Comparison of ENCODE assay signal across 10 cellular contexts in genomic region chr9:34578241-34579096, GRCh38. TPM values are rescaled to one million over a fixed set of nuclear protein-coding genes. Genes with fewer than 3 reads are reported as not detected.
A peak's percentile ranks its signal among the peaks of the same experiment; 100 is the strongest.
DNase-seq lines count a peak whose midpoint lies in the region; ATAC-seq lines count a peak whose summit lies in the region.
"Had no signal": no experiment of that assay in that cellular context is flagged by ENCODE, and none has a peak within 500 bp of the region (broad histone marks: within the 10 kb centered on the region; RNA-seq: fewer than 3 reads in every experiment).

No MANE protein-coding gene starts in this region.

- H3K9me3 Mint-ChIP-seq in activated naive CD4-positive, alpha-beta T cell treated with anti-CD3 and anti-CD28 coated beads, Interleukin-2, amount 50 U/mL, for 72 hours: no peaks in the 10 kb centered on the region

- H3K9me3 ChIP-seq in aorta (ENCODE audit: control insufficient read depth, low read length): no peaks in the 10 kb centered on the region

- H3K36me3 Mint-ChIP-seq in activated naive CD4-positive, alpha-beta T cell treated with anti-CD3 and anti-CD28 coated beads, Interleukin-2, amount 50 U/mL, for 72 hours: no peaks in the 10 kb centered on the region

- H3K36me3 ChIP-seq in aorta (ENCODE audit: control insufficient read depth in 1 of 2, insufficient read depth in 2 of 2, low read length in 1 of 2): no peaks in the 10 kb centered on the region

- H3K4me3 ChIP-seq in aorta (ENCODE audit: low read length in 2 of 2): no peak overlapping the region

- no peaks in the 10 kb centered on the region for H3K27me3 ChIP-seq in aorta (ENCODE audit: control insufficient read depth in 1 of 2, insufficient read depth in 2 of 2, low read length in 1 of 2)

- no peak for DNase-seq in activated naive CD4-positive, alpha-beta T cell treated with anti-CD3 and anti-CD28 coated beads, Interleukin-2, amount 50 U/mL, for 72 hours (ENCODE audit: low spot score in 2 of 2)
- DNase-seq in activated naive CD4-positive, alpha-beta T cell treated with Interleukin-2 at 50 U/mL for 16 hours: no peak
- peak; percentile 43 to 44 for DNase-seq in lung microvascular endothelial cell (ENCODE audit: low read depth in 2 of 2)
- DNase-seq in aorta: no peak
- no peak for DNase-seq in SW480 (ENCODE audit: low spot score)
- no peak for DNase-seq in central memory CD4-positive, alpha-beta T cell

- no peaks in the 10 kb centered on the region for H3K4me1 ChIP-seq in aorta (ENCODE audit: control insufficient read depth in 1 of 2, insufficient read depth in 2 of 2, low read length in 2 of 2)

- 25 to 28% methylated on average over 28 of the region's 28 CpGs for WGBS in aorta, 2 donors

- intact Hi-C loops in aorta (cut with DNase I): no loop called here

- ATAC-seq in activated naive CD4-positive, alpha-beta T cell treated with anti-CD3 and anti-CD28 coated beads, Interleukin-2, amount 50 U/mL, for 72 hours: peak; percentile 46 to 49
- peak; percentile 42 for ATAC-seq in aorta (ENCODE audit: low FRiP score)
- ATAC-seq in HG02623 (IDR thresholded peaks at IDR 0.05; ENCODE audit: unreplicated experiment): no peak

- H3K27ac ChIP-seq in cingulate gyrus (ENCODE audit: low read depth, low read length): peak overlapping the region; percentile 47
- H3K27ac ChIP-seq in aorta (ENCODE audit: low read depth in 1 of 2, low read length in 2 of 2): no peak overlapping the region

- no peak overlapping the region for H3K27ac Mint-ChIP-seq in activated naive CD4-positive, alpha-beta T cell treated with anti-CD3 and anti-CD28 coated beads, Interleukin-2, amount 50 U/mL, for 72 hours

RNA-seq across cellular contexts. Expression of gene CNTFR, which starts 11.1 kb away (rescaled TPM):
- under 1 TPM in 1 of 2 donors, not detected in 1; 0.34 TPM for total RNA-seq in activated naive CD4-positive, alpha-beta T cell treated with anti-CD3 and anti-CD28 coated beads, Interleukin-2, amount 50 U/mL, for 72 hours
- not detected in 2 replicates for total RNA-seq in lung microvascular endothelial cell
- total RNA-seq in aorta: 1 to 10 TPM; 4.2 to 9.9 TPM
- 1 to 10 TPM in 1 of 2 donors, under 1 TPM in 1; 0.10 to 1.4 TPM for polyA plus RNA-seq in aorta
- total RNA-seq: T-helper 2 cell treated with Interferon-gamma antibody and Interleukin-4, amounts not matched to agents 100 ng/mL and 5 ng/mL, for 36 hours had no signal

RNA-seq across cellular contexts. Expression of gene RPP25L, which starts 33.4 kb away (rescaled TPM):
- 10 to 100 TPM; 19.1 to 36.2 TPM for total RNA-seq in activated naive CD4-positive, alpha-beta T cell treated with anti-CD3 and anti-CD28 coated beads, Interleukin-2, amount 50 U/mL, for 72 hours
- total RNA-seq in lung microvascular endothelial cell: 14.8 and 15.5 TPM in 2 replicates
- total RNA-seq in aorta: 1 to 10 TPM; 6.0 to 9.8 TPM
- 10 to 100 TPM; 16.2 to 17.3 TPM for polyA plus RNA-seq in aorta

RNA-seq across cellular contexts. Expression of gene DCTN3, which starts 41.8 kb away (rescaled TPM):
- 100 to 1,000 TPM in 1 of 2 donors, 10 to 100 TPM in 1; 81.0 to 123 TPM for total RNA-seq in activated naive CD4-positive, alpha-beta T cell treated with anti-CD3 and anti-CD28 coated beads, Interleukin-2, amount 50 U/mL, for 72 hours
- 65.3 and 71.5 TPM in 2 replicates for total RNA-seq in lung microvascular endothelial cell
- 10 to 100 TPM; 56.7 to 61.4 TPM for total RNA-seq in aorta
- 100 to 1,000 TPM; 106 to 111 TPM for polyA plus RNA-seq in aorta

RNA-seq across cellular contexts. Expression of gene ARID3C, which starts 50.4 kb away (rescaled TPM):
- 1 to 10 TPM in 1 of 2 donors, not detected in 1; 1.6 TPM for total RNA-seq in activated naive CD4-positive, alpha-beta T cell treated with anti-CD3 and anti-CD28 coated beads, Interleukin-2, amount 50 U/mL, for 72 hours
- under 0.01 and 0.20 TPM in 2 replicates for total RNA-seq in lung microvascular endothelial cell
- not detected for total RNA-seq in aorta
- polyA plus RNA-seq in aorta: not detected
- polyA plus RNA-seq: esophagus had no signal

RNA-seq across cellular contexts. Expression of gene ENHO, which starts 55.7 kb away (rescaled TPM):
- total RNA-seq in activated naive CD4-positive, alpha-beta T cell treated with anti-CD3 and anti-CD28 coated beads, Interleukin-2, amount 50 U/mL, for 72 hours: under 1 TPM in 1 of 2 donors, not detected in 1; 0.31 TPM
- total RNA-seq in lung microvascular endothelial cell (not detected in 2 replicates), aorta (not detected)
- polyA plus RNA-seq in aorta: not detected
- total RNA-seq: T-helper 2 cell treated with Interferon-gamma antibody and Interleukin-4, amounts not matched to agents 100 ng/mL and 5 ng/mL, for 36 hours had no signal

Comparison
In these comparisons a context has a peak if more than half of its experiments do, and no peak if none do; other contexts are left out.
1. DNase-seq: peak in lung microvascular endothelial cell (2 of 2); none in activated naive CD4-positive, alpha-beta T cell treated with anti-CD3 and anti-CD28 coated beads, Interleukin-2, amount 50 U/mL, for 72 hours (0 of 2), activated naive CD4-positive, alpha-beta T cell treated with Interleukin-2 at 50 U/mL for 16 hours (single experiment), aorta (0 of 2), SW480 (single experiment) and central memory CD4-positive, alpha-beta T cell (single experiment).